ENCODE assay signal across 8 cellular contexts in the genomic region with DNA sequence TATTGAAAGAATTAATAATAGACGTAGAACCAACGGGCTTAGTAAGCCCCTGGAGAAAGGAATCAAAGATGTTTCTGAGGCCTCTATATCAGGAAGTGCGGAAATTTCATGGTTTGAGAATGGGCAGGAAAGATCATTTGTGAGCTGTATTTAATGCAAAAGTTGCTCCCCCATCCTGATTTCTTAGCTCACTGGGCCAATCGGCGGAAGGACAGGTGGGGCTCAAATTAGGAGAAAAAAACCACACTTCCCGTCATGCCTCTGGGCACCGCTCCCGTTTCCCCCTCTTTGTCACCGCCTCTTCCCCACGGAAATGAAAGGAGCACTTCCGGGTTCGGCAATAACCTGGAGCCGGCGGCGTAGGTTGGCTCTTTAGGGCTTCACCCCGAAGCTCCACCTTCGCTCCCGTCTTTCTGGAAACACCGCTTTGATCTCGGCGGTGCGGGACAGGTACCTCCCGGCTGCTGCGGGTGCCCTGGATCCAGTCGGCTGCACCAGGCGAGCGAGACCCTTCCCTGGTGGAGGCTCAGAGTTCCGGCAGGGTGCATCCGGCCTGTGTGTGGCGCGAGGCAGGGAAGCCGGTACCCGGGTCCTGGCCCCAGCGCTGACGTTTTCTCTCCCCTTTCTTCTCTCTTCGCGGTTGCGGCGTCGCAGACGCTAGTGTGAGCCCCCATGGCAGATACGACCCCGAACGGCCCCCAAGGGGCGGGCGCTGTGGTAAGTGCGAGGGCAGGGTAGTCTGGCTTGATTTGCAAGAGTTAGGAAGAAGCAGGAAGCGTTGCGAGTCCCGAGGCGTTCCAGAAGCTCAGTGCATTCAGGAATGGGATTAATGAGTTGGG. TPM values are rescaled to one million over a fixed set of nuclear protein-coding genes. Genes with fewer than 3 reads are reported as not detected.
A peak's percentile ranks its signal among the peaks of the same experiment; 100 is the strongest.
DNase-seq lines count a peak whose midpoint lies in the region; ATAC-seq and TF ChIP-seq lines count a peak whose summit lies in the region.

A gene with protein sequence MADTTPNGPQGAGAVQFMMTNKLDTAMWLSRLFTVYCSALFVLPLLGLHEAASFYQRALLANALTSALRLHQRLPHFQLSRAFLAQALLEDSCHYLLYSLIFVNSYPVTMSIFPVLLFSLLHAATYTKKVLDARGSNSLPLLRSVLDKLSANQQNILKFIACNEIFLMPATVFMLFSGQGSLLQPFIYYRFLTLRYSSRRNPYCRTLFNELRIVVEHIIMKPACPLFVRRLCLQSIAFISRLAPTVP (plus strand): TSS at position 617 of the 839 bp plus-strand sequence. CDS start 56 bp downstream, at position 673.

- DNase-seq in GM10266 (ENCODE audit: extremely low spot score) (peak; percentile 82), NCI-H1105 (lab: John Stamatoyannopoulos, UW) (peak; percentile 84), SKM-1 treated with dmso at 0.1 percent for 144 hours (lab: John Stamatoyannopoulos, UW; ENCODE audit: unreplicated experiment) (peak; percentile 91), glutamatergic neuron (peak; percentile 77), osteocyte (ENCODE audit: extremely low spot score, unreplicated experiment) (no peak)

- H3K9me3 ChIP-seq in thymus (ENCODE audit: control insufficient read depth) = no peaks in the 10 kb centered on the region

- peak within 1 kb of the TSS; percentile 99 for H3K4me3 Mint-ChIP-seq in activated naive CD8-positive, alpha-beta T cell
- peak within 1 kb of the TSS; percentile 89 for H3K4me3 Mint-ChIP-seq in glutamatergic neuron (ENCODE audit: unreplicated experiment)
- H3K4me3 Mint-ChIP-seq in osteocyte (ENCODE audit: unreplicated experiment) = peak within 1 kb of the TSS; percentile 97

- no peaks in the 10 kb centered on the region for H3K27me3 Mint-ChIP-seq in activated naive CD8-positive, alpha-beta T cell
- H3K27me3 Mint-ChIP-seq in glutamatergic neuron (ENCODE audit: unreplicated experiment) (peaks cover 8% of the 10 kb centered on the region), osteocyte (ENCODE audit: unreplicated experiment) (peaks cover 22% of the 10 kb centered on the region)

- TF ChIP-seq CTCF in GM10266 (IDR thresholded peaks at IDR 0.05; ENCODE audit: control insufficient read depth, insufficient read depth, low read depth, missing control alignments) = no peak
- TF ChIP-seq CTCF in glutamatergic neuron (IDR thresholded peaks at IDR 0.05; ENCODE audit: partially characterized antibody, unreplicated experiment) = no peak
- peak; percentile 21 for TF ChIP-seq CTCF in osteocyte (IDR thresholded peaks at IDR 0.05)

- WGBS in thymus = 6% methylated on average over 51 of the region's 51 CpGs

- peaks cover 3% of the 10 kb centered on the region for H3K36me3 ChIP-seq in thymus (ENCODE audit: control insufficient read depth, insufficient read depth)

- H3K36me3 Mint-ChIP-seq in activated naive CD8-positive, alpha-beta T cell = peaks cover 11% of the 10 kb centered on the region
- H3K36me3 Mint-ChIP-seq in glutamatergic neuron (ENCODE audit: unreplicated experiment) (peaks cover 6% of the 10 kb centered on the region), osteocyte (ENCODE audit: unreplicated experiment) (peaks cover 7% of the 10 kb centered on the region)

- no peaks in the 10 kb centered on the region for H3K27me3 ChIP-seq in thymus (ENCODE audit: control insufficient read depth, insufficient read depth)

- no peaks in the 10 kb centered on the region for H3K9me3 Mint-ChIP-seq in activated naive CD8-positive, alpha-beta T cell (ENCODE audit: low read depth)
- no peaks in the 10 kb centered on the region for H3K9me3 Mint-ChIP-seq in glutamatergic neuron (ENCODE audit: unreplicated experiment)
- H3K9me3 Mint-ChIP-seq in osteocyte (ENCODE audit: unreplicated experiment) = no peaks in the 10 kb centered on the region

- peak within 1 kb of the TSS; percentile 95 for H3K27ac ChIP-seq in thymus (ENCODE audit: low read depth)

- peaks cover 42% of the 10 kb centered on the region for H3K4me1 Mint-ChIP-seq in activated naive CD8-positive, alpha-beta T cell (ENCODE audit: low read depth)
- peaks cover 4% of the 10 kb centered on the region for H3K4me1 Mint-ChIP-seq in glutamatergic neuron (ENCODE audit: low read depth, unreplicated experiment)
- H3K4me1 Mint-ChIP-seq in osteocyte (ENCODE audit: unreplicated experiment) = peaks cover 26% of the 10 kb centered on the region

- peak within 1 kb of the TSS; percentile 98 for H3K27ac Mint-ChIP-seq in activated naive CD8-positive, alpha-beta T cell
- H3K27ac Mint-ChIP-seq in glutamatergic neuron (ENCODE audit: unreplicated experiment) = peak within 1 kb of the TSS; percentile 96
- H3K27ac Mint-ChIP-seq in osteocyte (ENCODE audit: unreplicated experiment) = peak within 1 kb of the TSS; percentile 93

- peaks cover 10% of the 10 kb centered on the region for H3K4me1 ChIP-seq in thymus (ENCODE audit: control insufficient read depth, insufficient read depth, low read length)

- peak within 1 kb of the TSS; percentile 89 for H3K4me3 ChIP-seq in thymus (ENCODE audit: low read length)

- ATAC-seq in HG02623 (IDR thresholded peaks at IDR 0.05; ENCODE audit: unreplicated experiment) = peak; percentile 96

RNA-seq across cellular contexts. Expression of the gene that starts here (rescaled TPM):
- total RNA-seq in glutamatergic neuron (ENCODE audit: unreplicated experiment) (88.8 TPM), osteocyte (54.8 and 59.1 TPM in 2 replicates)
- polyA plus RNA-seq in thymus = 13.7 TPM
